18 cellular contexts compared by ENCODE assay signal in genomic region chr2:4445821-4446220, GRCh38.
DNase-seq lines count a peak whose midpoint lies in the region; ATAC-seq and TF ChIP-seq lines count a peak whose summit lies in the region.
"Had no signal": no experiment of that assay in that cellular context is flagged by ENCODE, and none has a peak within 500 bp of the region (broad histone marks: within the 10 kb centered on the region; RNA-seq: fewer than 3 reads in every experiment).

No MANE protein-coding gene starts in this region.

- TF ChIP-seq POLR2A in body of pancreas (IDR thresholded peaks at IDR 0.05) = no peak

- H3K4me3 Mint-ChIP-seq in osteocyte (ENCODE audit: unreplicated experiment) = no peak overlapping the region
- H3K4me3 Mint-ChIP-seq: CD4-positive, alpha-beta memory T cell had no signal

- peak; percentile 2 for DNase-seq in DMS53 (lab: John Stamatoyannopoulos, UW)
- DNase-seq in DMS53 treated with DMSO at 0.1 percent for 48 hours (lab: John Stamatoyannopoulos, UW; ENCODE audit: unreplicated experiment) = no peak
- DNase-seq in DMS79 (lab: John Stamatoyannopoulos, UW) = peak; percentile 20
- DNase-seq in NCI-H2171 treated with DMSO at 0.1 percent for 48 hours (lab: John Stamatoyannopoulos, UW) = peak; percentile 26
- DNase-seq in body of pancreas = peak in 3 of 4 donors; percentile 14 to 23 (median 18)
- DNase-seq in head of caudate nucleus = no peak
- no peak for DNase-seq in effector CD8-positive, alpha-beta T cell (lab: John Stamatoyannopoulos, UW)
- DNase-seq in osteocyte (ENCODE audit: extremely low spot score, unreplicated experiment) = no peak
- DNase-seq: ACHN; CD4-positive, alpha-beta memory T cell; KBM-7; NCI-H1092; NCI-H1436; NCI-H2029; NCI-H82 had no signal

- H3K27ac ChIP-seq in body of pancreas = no peak overlapping the region
- H3K27ac ChIP-seq: 22Rv1; BLaER1 treated with 17β-estradiol and CSF1 and Interleukin-3, amounts not matched to agents 10 nM and 100 nM had no signal

- H3K27me3 Mint-ChIP-seq in osteocyte (ENCODE audit: unreplicated experiment) = no peaks in the 10 kb centered on the region
- H3K27me3 Mint-ChIP-seq: CD4-positive, alpha-beta memory T cell had no signal

- H3K4me1 Mint-ChIP-seq in osteocyte (ENCODE audit: unreplicated experiment) = no peaks in the 10 kb centered on the region
- H3K4me1 Mint-ChIP-seq: CD4-positive, alpha-beta memory T cell had no signal

- no peaks in the 10 kb centered on the region for H3K27me3 ChIP-seq in body of pancreas
- H3K27me3 ChIP-seq: BLaER1 treated with 17β-estradiol and CSF1 and Interleukin-3, amounts not matched to agents 10 nM and 100 nM had no signal

- intact Hi-C loops in body of pancreas (cut with DNase I) = no loop called here
- intact Hi-C loops in head of caudate nucleus (cut with DNase I) = no loop called here

- no peaks in the 10 kb centered on the region for H3K9me3 ChIP-seq in body of pancreas

- peaks cover 10% of the 10 kb centered on the region for H3K4me1 ChIP-seq in body of pancreas

- no peak for ATAC-seq in body of pancreas
- ATAC-seq: Right ventricle myocardium inferior had no signal

- H3K9me3 Mint-ChIP-seq in osteocyte (ENCODE audit: unreplicated experiment) = no peaks in the 10 kb centered on the region

- H3K4me3 ChIP-seq in body of pancreas = no peak overlapping the region
- H3K4me3 ChIP-seq: BLaER1 treated with 17β-estradiol and CSF1 and Interleukin-3, amounts not matched to agents 10 nM and 100 nM had no signal

- no peak overlapping the region for H3K27ac Mint-ChIP-seq in osteocyte (ENCODE audit: unreplicated experiment)
- H3K27ac Mint-ChIP-seq: CD4-positive, alpha-beta memory T cell had no signal

- H3K36me3 Mint-ChIP-seq in osteocyte (ENCODE audit: unreplicated experiment) = no peaks in the 10 kb centered on the region
- H3K36me3 Mint-ChIP-seq: CD4-positive, alpha-beta memory T cell had no signal

- TF ChIP-seq CTCF in body of pancreas (IDR thresholded peaks at IDR 0.05) (no peak), osteocyte (IDR thresholded peaks at IDR 0.05) (no peak)

- no peaks in the 10 kb centered on the region for H3K36me3 ChIP-seq in body of pancreas (replicated peaks in 1 of 2; ENCODE audit: insufficient read depth in 1 of 2, low read depth in 2 of 2)
- H3K36me3 ChIP-seq: BLaER1 treated with 17β-estradiol and CSF1 and Interleukin-3, amounts not matched to agents 10 nM and 100 nM had no signal

- WGBS in body of pancreas, 2 donors = 32% methylated on average over 8 of the region's 8 CpGs

Comparison
In these comparisons a context has a peak if more than half of its experiments do, and no peak if none do; other contexts are left out.
1. DNase-seq: peak in DMS53 (single experiment), DMS79 (single experiment), NCI-H2171 treated with DMSO at 0.1 percent for 48 hours (single experiment) and body of pancreas (3 of 4); none in DMS53 treated with DMSO at 0.1 percent for 48 hours (single experiment), head of caudate nucleus (0 of 42), effector CD8-positive, alpha-beta T cell (single experiment) and osteocyte (single experiment).